Comparison of ENCODE assay signal across 12 cellular contexts in the genomic region with DNA sequence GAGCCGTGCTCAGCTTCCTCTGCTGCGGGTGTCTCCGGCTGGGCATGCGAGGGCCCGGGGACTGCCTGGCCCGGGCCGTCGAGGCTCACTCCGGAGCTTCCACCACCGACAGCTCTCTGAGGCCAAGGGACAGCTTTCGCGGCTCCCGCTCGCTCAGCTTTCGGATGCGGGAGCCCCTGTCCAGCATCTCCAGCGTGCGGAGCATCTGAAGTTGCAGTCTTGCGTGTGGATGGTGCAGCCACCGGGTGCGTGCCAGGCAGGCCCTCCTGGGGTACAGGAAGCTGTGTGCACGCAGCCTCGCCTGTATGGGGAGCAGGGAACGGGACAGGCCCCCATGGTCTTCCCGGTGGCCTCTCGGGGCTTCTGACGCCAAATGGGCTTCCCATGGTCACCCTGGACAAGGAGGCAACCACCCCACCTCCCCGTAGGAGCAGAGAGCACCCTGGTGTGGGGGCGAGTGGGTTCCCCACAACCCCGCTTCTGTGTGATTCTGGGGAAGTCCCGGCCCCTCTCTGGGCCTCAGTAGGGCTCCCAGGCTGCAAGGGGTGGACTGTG. TPM values are rescaled to one million over a fixed set of nuclear protein-coding genes. Genes with fewer than 3 reads are reported as not detected.
DNase-seq lines count a peak whose midpoint lies in the region; ATAC-seq and TF ChIP-seq lines count a peak whose summit lies in the region.
"Had no signal": no experiment of that assay in that cellular context is flagged by ENCODE, and none has a peak within 500 bp of the region (broad histone marks: within the 10 kb centered on the region; RNA-seq: fewer than 3 reads in every experiment).

No MANE protein-coding gene starts in this region.

- H3K27ac ChIP-seq in BLaER1 (peak overlapping the region; percentile 99), psoas muscle (no peak overlapping the region)
- H3K27ac ChIP-seq: SJSA1 had no signal

- peak overlapping the region; percentile 90 to 96 for H3K27ac Mint-ChIP-seq in natural killer cell

- H4K20me1 ChIP-seq in BLaER1, result peaks cover 46% of the 10 kb centered on the region

- no peaks in the 10 kb centered on the region for H3K27me3 Mint-ChIP-seq in natural killer cell (ENCODE audit: low read depth in 2 of 2)

- peak overlapping the region; percentile 99 for H3K9ac ChIP-seq in BLaER1

- H3K36me3 ChIP-seq in BLaER1 (peaks cover 34% of the 10 kb centered on the region), psoas muscle (ENCODE audit: insufficient read depth in 1 of 2, low read depth in 1 of 2) (no peaks in the 10 kb centered on the region)
- H3K36me3 ChIP-seq: SJSA1 had no signal

- no peak for TF ChIP-seq CTCF in natural killer cell (IDR thresholded peaks at IDR 0.05)
- TF ChIP-seq CTCF in psoas muscle (IDR thresholded peaks at IDR 0.05), result no peak

- in situ Hi-C loops in KBM-7 (cut with MboI; ENCODE audit: low pct_unique_long_range_greater_than_20kb, low sequenced_read_pairs), result no loop called here

- peak; percentile 49 for DNase-seq in KBM-7
- peak; percentile 25 for DNase-seq in activated effector memory CD4-positive, alpha-beta T cell treated with Interleukin-2 at 50 U/mL for 16 hours
- DNase-seq in natural killer cell, result peak; percentile 33
- no peak for DNase-seq in NCI-H748 treated with DMSO at 0.1 percent for 48 hours (lab: John Stamatoyannopoulos, UW)
- DNase-seq in psoas muscle, result no peak
- no peak for DNase-seq in NCI-H345 (lab: John Stamatoyannopoulos, UW)
- no peak for DNase-seq in foreskin melanocyte
- DNase-seq: NCI-H1092, substantia nigra had no signal

- no peaks in the 10 kb centered on the region for H3K9me3 ChIP-seq in BLaER1
- no peaks in the 10 kb centered on the region for H3K9me3 ChIP-seq in psoas muscle
- H3K9me3 ChIP-seq: SJSA1 had no signal

- peak; percentile 4 to 34 (median 30) for ATAC-seq in natural killer cell
- no peak for ATAC-seq in psoas muscle

- H3K4me3 Mint-ChIP-seq in natural killer cell, result peak overlapping the region; percentile 95

- H3K4me3 ChIP-seq in BLaER1 (peak overlapping the region; percentile 95), psoas muscle (no peak overlapping the region)
- H3K4me3 ChIP-seq: SJSA1 had no signal

- peaks cover 39 to 58% of the 10 kb centered on the region in 2 donors for H3K4me1 Mint-ChIP-seq in natural killer cell

- intact Hi-C loops in natural killer cell (cut with micrococcal nuclease), result loop anchor here (5.0 to 10.0 kb wide), 3 partner anchors 48 to 255 kb away; no protein-coding TSS in a partner anchor
- intact Hi-C loops in psoas muscle (cut with DNase I), result loop anchor here in 1 of 2 donors (5.0 kb wide), 1 partner anchor 228 kb away; no protein-coding TSS in a partner anchor

- H3K4me1 ChIP-seq in BLaER1, result peaks cover 64% of the 10 kb centered on the region
- H3K4me1 ChIP-seq in psoas muscle, result peaks cover 6% of the 10 kb centered on the region

- H3K27me3 ChIP-seq in BLaER1, result no peaks in the 10 kb centered on the region
- no peaks in the 10 kb centered on the region for H3K27me3 ChIP-seq in psoas muscle (ENCODE audit: insufficient read depth in 3 of 3, low read length in 2 of 3)
- H3K27me3 ChIP-seq: SJSA1 had no signal

- H3K9me3 Mint-ChIP-seq in natural killer cell, result no peaks in the 10 kb centered on the region

- H3K4me2 ChIP-seq in BLaER1, result peak overlapping the region; percentile 99

- no peaks in the 10 kb centered on the region for H3K36me3 Mint-ChIP-seq in natural killer cell

- whole genome bisulfite sequencing in psoas muscle, 3 donors, result 79 to 89% (median 89%) methylated on average over 26 to 31 of the region's 31 CpGs

RNA-seq across cellular contexts. Expression of gene S1PR4, which starts 1.2 kb away (rescaled TPM):
- 10 to 100 TPM; 37.1 to 60.4 (median 51.7) TPM for total RNA-seq in natural killer cell
- under 1 TPM; 0.40 to 0.79 (median 0.70) TPM for total RNA-seq in psoas muscle
- polyA plus RNA-seq in psoas muscle, result under 1 TPM; 0.63 to 0.94 (median 0.77) TPM
- total RNA-seq: SJSA1 had no signal
- polyA plus RNA-seq: BJ had no signal

RNA-seq across cellular contexts. Expression of gene NCLN, which starts 5.9 kb away (rescaled TPM):
- total RNA-seq in natural killer cell (10 to 100 TPM; 39.6 to 61.4 (median 49.0) TPM), psoas muscle (10 to 100 TPM; 15.4 to 60.9 (median 28.5) TPM)
- 10 to 100 TPM; 26.1 to 86.1 (median 63.7) TPM for polyA plus RNA-seq in psoas muscle

RNA-seq across cellular contexts. Expression of gene GNA15, which starts 44.0 kb away (rescaled TPM):
- total RNA-seq in natural killer cell (10 to 100 TPM in 1 of 3 donors, 1 to 10 TPM in 2; 3.9 to 10.4 (median 8.4) TPM), psoas muscle (1 to 10 TPM in 3 of 4 donors, under 1 TPM in 1; 0.91 to 1.9 (median 1.3) TPM)
- polyA plus RNA-seq in psoas muscle, result under 1 TPM; 0.18 to 0.56 (median 0.31) TPM

RNA-seq across cellular contexts. Expression of gene CELF5, which starts 44.6 kb away (rescaled TPM):
- total RNA-seq in natural killer cell (under 1 TPM in 2 of 3 donors, not detected in 1; 0.41 to 0.83 TPM), psoas muscle (not detected)
- polyA plus RNA-seq in psoas muscle, result under 1 TPM in 1 of 3 donors, not detected in 2; 0.06 TPM
- total RNA-seq: SJSA1 had no signal

Comparison
In these comparisons a context has a peak if more than half of its experiments do, and no peak if none do; other contexts are left out.
1. DNase-seq: peak in KBM-7 (single experiment), activated effector memory CD4-positive, alpha-beta T cell treated with Interleukin-2 at 50 U/mL for 16 hours (single experiment) and natural killer cell (single experiment); none in NCI-H748 treated with DMSO at 0.1 percent for 48 hours (single experiment), psoas muscle (0 of 2), NCI-H345 (single experiment) and foreskin melanocyte (single experiment).
2. ATAC-seq: peak in natural killer cell (3 of 3); none in psoas muscle (0 of 4).
3. RNA of gene S1PR4, which starts 1.2 kb away (total RNA-seq): 37.1 to 60.4 TPM in natural killer cell; 0.40 to 0.79 TPM in psoas muscle; every median in the first group is over 10 times any median in the second.